Comparison of ENCODE assay signal across 17 cellular contexts in the genomic region with DNA sequence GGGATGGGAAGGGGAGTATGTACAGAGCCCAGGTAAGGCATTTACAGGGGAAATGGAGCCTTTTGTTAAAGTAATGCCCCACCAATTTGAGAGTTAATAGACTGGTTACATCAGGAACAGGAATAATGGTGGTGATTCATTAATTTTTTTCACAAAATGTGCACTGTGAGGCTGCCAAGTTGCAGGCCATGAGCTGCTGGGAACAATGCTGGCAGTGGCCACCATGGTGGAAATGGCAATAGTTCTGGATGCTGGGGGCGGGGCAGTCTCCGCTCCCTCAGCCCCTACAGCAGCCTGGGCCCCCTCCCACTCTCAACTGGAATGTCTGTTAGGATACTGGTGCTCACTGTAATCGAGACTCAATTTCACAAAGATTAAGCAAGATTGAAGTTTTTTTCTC.
DNase-seq lines count a peak whose midpoint lies in the region; ATAC-seq and TF ChIP-seq lines count a peak whose summit lies in the region.
"Had no signal": no experiment of that assay in that cellular context is flagged by ENCODE, and none has a peak within 500 bp of the region (broad histone marks: within the 10 kb centered on the region; RNA-seq: fewer than 3 reads in every experiment).

No MANE protein-coding gene starts in this region.

- no peaks in the 10 kb centered on the region for H3K4me1 ChIP-seq in tibial nerve
- no peaks in the 10 kb centered on the region for H3K4me1 ChIP-seq in body of pancreas
- no peaks in the 10 kb centered on the region for H3K4me1 ChIP-seq in psoas muscle
- no peaks in the 10 kb centered on the region for H3K4me1 ChIP-seq in prostate gland (replicated peaks)
- H3K4me1 ChIP-seq: BE2C had no signal

- peak overlapping the region; percentile 10 to 79 (median 64) for H3K27ac ChIP-seq in tibial nerve
- H3K27ac ChIP-seq in body of pancreas = no peak overlapping the region
- no peak overlapping the region for H3K27ac ChIP-seq in psoas muscle
- no peak overlapping the region for H3K27ac ChIP-seq in prostate gland

- H3K27me3 ChIP-seq in tibial nerve (no peaks in the 10 kb centered on the region), body of pancreas (no peaks in the 10 kb centered on the region), psoas muscle (ENCODE audit: insufficient read depth in 3 of 3, low read length in 2 of 3) (no peaks in the 10 kb centered on the region), prostate gland (replicated peaks; ENCODE audit: insufficient read depth) (no peaks in the 10 kb centered on the region)
- H3K27me3 ChIP-seq: BE2C had no signal

- peak in 1 of 2 donors; percentile 70 for TF ChIP-seq EP300 in tibial nerve (IDR thresholded peaks at IDR 0.05)

- DNase-seq in cardiac fibroblast (ENCODE audit: low read depth in 2 of 2) (peak; percentile 10 to 28), globus pallidus (ENCODE audit: low spot score) (peak; percentile 87), occipital lobe (lab: John Stamatoyannopoulos, UW) (peak; percentile 19), tibial nerve (ENCODE audit: low spot score in 2 of 2) (no peak), body of pancreas (no peak), psoas muscle (no peak), prostate gland (ENCODE audit: low spot score) (no peak)
- DNase-seq: BE2C; CD4-positive, alpha-beta memory T cell; GF-D8; KG1; NCI-H1105 treated with DMSO at 0.1 percent for 48 hours; NCI-H1694; NCI-H510A treated with DMSO at 0.1 percent for 48 hours; NCI-H774 had no signal

- TF ChIP-seq POLR2A in tibial nerve (IDR thresholded peaks at IDR 0.05) (no peak), body of pancreas (IDR thresholded peaks at IDR 0.05) (no peak), prostate gland (IDR thresholded peaks at IDR 0.05) (no peak)

- TF ChIP-seq CTCF in cardiac fibroblast (IDR thresholded peaks at IDR 0.05; ENCODE audit: low read depth, low read length) = no peak
- TF ChIP-seq CTCF in tibial nerve (IDR thresholded peaks at IDR 0.05) = no peak
- no peak for TF ChIP-seq CTCF in body of pancreas (IDR thresholded peaks at IDR 0.05)
- no peak for TF ChIP-seq CTCF in psoas muscle (IDR thresholded peaks at IDR 0.05)
- TF ChIP-seq CTCF in prostate gland (IDR thresholded peaks at IDR 0.05) = no peak

- H3K9me3 ChIP-seq in tibial nerve (no peaks in the 10 kb centered on the region), body of pancreas (no peaks in the 10 kb centered on the region), psoas muscle (no peaks in the 10 kb centered on the region), prostate gland (no peaks in the 10 kb centered on the region)
- H3K9me3 ChIP-seq: BE2C had no signal

- ATAC-seq in body of pancreas (no peak), psoas muscle (no peak)
- ATAC-seq: GM12878, Right ventricle myocardium inferior had no signal

- H3K4me3 ChIP-seq in cardiac fibroblast (replicated peaks in 1 of 2; ENCODE audit: low read depth in 2 of 2, low read length in 2 of 2) (no peak overlapping the region), tibial nerve (no peak overlapping the region), body of pancreas (no peak overlapping the region), psoas muscle (no peak overlapping the region), prostate gland (no peak overlapping the region)
- H3K4me3 ChIP-seq: GM12878 had no signal

- H3K36me3 ChIP-seq in tibial nerve (no peaks in the 10 kb centered on the region), body of pancreas (replicated peaks in 1 of 2; ENCODE audit: insufficient read depth in 1 of 2, low read depth in 2 of 2) (no peaks in the 10 kb centered on the region), psoas muscle (ENCODE audit: insufficient read depth in 1 of 2, low read depth in 1 of 2) (no peaks in the 10 kb centered on the region), prostate gland (no peaks in the 10 kb centered on the region)
- H3K36me3 ChIP-seq: BE2C had no signal

- 35 to 56% methylated on average over 3 of the region's 3 CpGs for WGBS in tibial nerve, 2 donors
- 68 to 83% methylated on average over 3 of the region's 3 CpGs for WGBS in body of pancreas, 2 donors
- 46 to 58% (median 53%) methylated on average over 3 of the region's 3 CpGs for WGBS in psoas muscle, 3 donors
- 71% methylated on average over 3 of the region's 3 CpGs for WGBS in prostate gland

- intact Hi-C loops in body of pancreas (cut with DNase I) (no loop called here), psoas muscle (cut with DNase I) (no loop called here), prostate gland (cut with DNase I) (no loop called here)

Comparison
In these comparisons a context has a peak if more than half of its experiments do, and no peak if none do; other contexts are left out.
1. DNase-seq: peak in cardiac fibroblast (2 of 2), globus pallidus (single experiment) and occipital lobe (single experiment); none in tibial nerve (0 of 2), body of pancreas (0 of 4), psoas muscle (0 of 2) and prostate gland (single experiment).
2. H3K27ac ChIP-seq: peak in tibial nerve (4 of 4); none in body of pancreas (0 of 4), psoas muscle (single experiment) and prostate gland (0 of 2).